In genomic region chr19:11345122-11345752, GRCh38 we compare ENCODE assay signal across 8 cellular contexts. TPM values are rescaled to one million over a fixed set of nuclear protein-coding genes. Genes with fewer than 3 reads are reported as not detected.
DNase-seq lines count a peak whose midpoint lies in the region; ATAC-seq and TF ChIP-seq lines count a peak whose summit lies in the region.

No MANE protein-coding gene starts in this region.

- no peak for TF ChIP-seq CTCF in adrenal gland (IDR thresholded peaks at IDR 0.05)

- DNase-seq in stimulated activated naive CD8-positive, alpha-beta T cell treated with anti-CD3 and anti-CD28 coated beads, Interleukin-15, Interleukin-2, amounts not matched to agents 100 U/mL and 50 U/mL, for 24 hours: no peak
- DNase-seq in adrenal gland (peak in 3 of 7 donors; percentile 37 to 53 (median 44)), memory B cell (ENCODE audit: low spot score in 2 of 2) (no peak), amniotic stem cell (lab: John Stamatoyannopoulos, UW) (no peak)

- no peak for TF ChIP-seq POLR2A in adrenal gland (IDR thresholded peaks at IDR 0.05)

- peak overlapping the region; percentile 65 to 87 (median 75) for H3K27ac ChIP-seq in adrenal gland

- no peaks in the 10 kb centered on the region for H3K27me3 ChIP-seq in adrenal gland

- intact Hi-C loops in adrenal gland (cut with DNase I): no loop called here

- H3K27ac Mint-ChIP-seq in stimulated activated naive CD8-positive, alpha-beta T cell treated with anti-CD3 and anti-CD28 coated beads, Interleukin-15, Interleukin-2, amounts not matched to agents 100 ng/mL and 50 ng/mL, for 24 hours: peak overlapping the region; percentile 90
- H3K27ac Mint-ChIP-seq in memory B cell: peak overlapping the region; percentile 95

- H3K36me3 Mint-ChIP-seq in stimulated activated naive CD8-positive, alpha-beta T cell treated with anti-CD3 and anti-CD28 coated beads, Interleukin-15, Interleukin-2, amounts not matched to agents 100 ng/mL and 50 ng/mL, for 24 hours (ENCODE audit: low read depth): no peaks in the 10 kb centered on the region
- peaks cover 6% of the 10 kb centered on the region for H3K36me3 Mint-ChIP-seq in memory B cell

- H3K4me3 Mint-ChIP-seq in stimulated activated naive CD8-positive, alpha-beta T cell treated with anti-CD3 and anti-CD28 coated beads, Interleukin-15, Interleukin-2, amounts not matched to agents 100 ng/mL and 50 ng/mL, for 24 hours: peak overlapping the region; percentile 96
- H3K4me3 Mint-ChIP-seq in memory B cell: peak overlapping the region; percentile 90

- peak overlapping the region in 2 of 4 donors; percentile 59 to 89 for H3K4me3 ChIP-seq in adrenal gland

- peaks cover 32% of the 10 kb centered on the region for H3K4me1 Mint-ChIP-seq in stimulated activated naive CD8-positive, alpha-beta T cell treated with anti-CD3 and anti-CD28 coated beads, Interleukin-15, Interleukin-2, amounts not matched to agents 100 ng/mL and 50 ng/mL, for 24 hours (ENCODE audit: low read depth)
- H3K4me1 Mint-ChIP-seq in memory B cell: peaks cover 18% of the 10 kb centered on the region

- ATAC-seq in stimulated activated naive CD8-positive, alpha-beta T cell treated with anti-CD3 and anti-CD28 coated beads, Interleukin-15, Interleukin-2, amounts not matched to agents 100 U/mL and 50 U/mL, for 24 hours: no peak
- no peak for ATAC-seq in memory B cell (ENCODE audit: low read depth)
- no peak for ATAC-seq in GM21723 (IDR thresholded peaks at IDR 0.05; ENCODE audit: unreplicated experiment)
- ATAC-seq in GM19455 (IDR thresholded peaks at IDR 0.05; ENCODE audit: unreplicated experiment): no peak
- no peak for ATAC-seq in GM21526 (IDR thresholded peaks at IDR 0.05; ENCODE audit: low FRiP score, unreplicated experiment)

- H3K27me3 Mint-ChIP-seq in stimulated activated naive CD8-positive, alpha-beta T cell treated with anti-CD3 and anti-CD28 coated beads, Interleukin-15, Interleukin-2, amounts not matched to agents 100 ng/mL and 50 ng/mL, for 24 hours: no peaks in the 10 kb centered on the region
- no peaks in the 10 kb centered on the region for H3K27me3 Mint-ChIP-seq in memory B cell

- H3K9me3 ChIP-seq in adrenal gland (replicated peaks in 1 of 3): no peaks in the 10 kb centered on the region

- WGBS in adrenal gland, 4 donors: 43 to 61% (median 47%) methylated on average over 7 to 14 of the region's 14 CpGs

- peaks cover 24 to 32% of the 10 kb centered on the region in 2 donors for H3K4me1 ChIP-seq in adrenal gland (replicated peaks in 1 of 2)

- peaks cover 7% of the 10 kb centered on the region for H3K9me3 Mint-ChIP-seq in stimulated activated naive CD8-positive, alpha-beta T cell treated with anti-CD3 and anti-CD28 coated beads, Interleukin-15, Interleukin-2, amounts not matched to agents 100 ng/mL and 50 ng/mL, for 24 hours
- peaks cover 6% of the 10 kb centered on the region for H3K9me3 Mint-ChIP-seq in memory B cell

- no peaks in the 10 kb centered on the region for H3K36me3 ChIP-seq in adrenal gland (replicated peaks in 1 of 2)

RNA-seq across cellular contexts. Expression of gene TMEM205, which starts 0.8 kb away (rescaled TPM):
- 1,000 to 10,000 TPM in 1 of 8 donors, 100 to 1,000 TPM in 7; 191 to 1,314 (median 380) TPM for total RNA-seq in adrenal gland
- polyA plus RNA-seq in adrenal gland: 100 to 1,000 TPM; 135 to 306 (median 207) TPM

RNA-seq across cellular contexts. Expression of gene CCDC159, which starts 1.1 kb away (rescaled TPM):
- 10 to 100 TPM; 24.1 to 83.7 (median 58.8) TPM for total RNA-seq in adrenal gland
- 100 to 1,000 TPM in 2 of 3 donors, 10 to 100 TPM in 1; 33.8 to 479 (median 238) TPM for polyA plus RNA-seq in adrenal gland

RNA-seq across cellular contexts. Expression of gene RAB3D, which starts 5.8 kb away (rescaled TPM):
- total RNA-seq in adrenal gland: 10 to 100 TPM in 6 of 8 donors, 1 to 10 TPM in 2; 8.0 to 23.9 (median 15.5) TPM
- 1 to 10 TPM; 2.6 to 4.3 (median 3.3) TPM for polyA plus RNA-seq in adrenal gland

RNA-seq across cellular contexts. Expression of gene PLPPR2, which starts 10.0 kb away (rescaled TPM):
- total RNA-seq in adrenal gland: 10 to 100 TPM; 31.3 to 46.8 (median 43.0) TPM
- polyA plus RNA-seq in adrenal gland: 10 to 100 TPM; 12.1 to 57.0 (median 39.9) TPM

RNA-seq across cellular contexts. Expression of gene SWSAP1, which starts 29.2 kb away (rescaled TPM):
- 1 to 10 TPM; 2.6 to 5.5 (median 3.8) TPM for total RNA-seq in adrenal gland
- polyA plus RNA-seq in adrenal gland: 1 to 10 TPM; 2.1 to 8.4 (median 6.0) TPM
